Comparison of ENCODE assay signal across 31 cellular contexts in the genomic region with DNA sequence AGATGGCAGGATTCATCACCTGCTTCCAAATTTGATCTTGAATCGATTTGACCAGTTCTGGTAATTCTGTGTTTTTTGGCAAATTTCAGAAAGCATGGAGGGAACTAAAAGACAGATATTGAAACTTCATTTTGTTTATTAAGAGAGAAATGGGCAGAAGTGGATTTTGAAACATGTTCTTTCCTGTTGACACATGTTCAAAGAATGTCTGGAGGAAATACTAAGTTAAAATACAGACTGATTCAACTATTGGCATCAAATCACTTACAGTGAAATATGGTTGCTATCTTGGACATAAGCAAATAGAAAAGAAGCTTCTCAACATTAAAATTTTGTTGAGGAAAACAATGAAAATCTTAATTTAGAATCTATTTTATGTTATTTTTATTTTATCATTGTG. TPM values are rescaled to one million over a fixed set of nuclear protein-coding genes. Genes with fewer than 3 reads are reported as not detected.
DNase-seq lines count a peak whose midpoint lies in the region; ATAC-seq and TF ChIP-seq lines count a peak whose summit lies in the region.
"Had no signal": no experiment of that assay in that cellular context is flagged by ENCODE, and none has a peak within 500 bp of the region (broad histone marks: within the 10 kb centered on the region; RNA-seq: fewer than 3 reads in every experiment).

No MANE protein-coding gene starts in this region.

- H2AFZ ChIP-seq in mesenchymal stem cell (ENCODE audit: low read depth, low read length), result no peak overlapping the region
- H2AFZ ChIP-seq: GM23338 had no signal

- no peak overlapping the region for H3K4ac ChIP-seq in mesenchymal stem cell (ENCODE audit: low read depth in 1 of 2, low read length in 2 of 2)

- no peak overlapping the region for H3K18ac ChIP-seq in mesenchymal stem cell (ENCODE audit: low read depth in 1 of 2, low read length in 2 of 2)

- no peak overlapping the region for H2BK120ac ChIP-seq in mesenchymal stem cell (ENCODE audit: low read depth, low read length)

- H2BK15ac ChIP-seq in mesenchymal stem cell (ENCODE audit: low read depth, poor library complexity, severe bottlenecking), result no peak overlapping the region

- H3K9me3 Mint-ChIP-seq in WTC11, result peaks cover 9% of the 10 kb centered on the region
- H3K9me3 Mint-ChIP-seq: activated T-helper 17 cell treated with anti-CD3 and anti-CD28 coated beads, Interleukin-2, amount 50 U/mL, for 72 hours; GM23338; T-cell had no signal

- no peak overlapping the region for H4K91ac ChIP-seq in mesenchymal stem cell (ENCODE audit: low read length)

- 91% methylated on average over 1 of the region's 1 CpG for WGBS in mesenchymal stem cell

- H3K4me3 Mint-ChIP-seq in WTC11, result no peak overlapping the region
- H3K4me3 Mint-ChIP-seq: activated CD8-positive, alpha-beta memory T cell treated with anti-CD3 and anti-CD28 coated beads, Interleukin-2, amount 10 ng/mL, durations not matched to agents 7 days and 5 days; activated naive CD8-positive, alpha-beta T cell treated with anti-CD3 and anti-CD28 coated beads for 36 hours; activated T-helper 17 cell treated with anti-CD3 and anti-CD28 coated beads, Interleukin-2, amount 50 U/mL, for 72 hours; GM23338; stimulated activated naive B cell treated with anti-CD40 and anti-IgM and Interleukin-4, amounts not matched to agents 10 μg/mL and 1 μg/mL and 100 μg/mL, for 72 hours; T-cell had no signal

- H3K79me1 ChIP-seq in mesenchymal stem cell (replicated peaks; ENCODE audit: low read length, poor library complexity, severe bottlenecking), result no peaks in the 10 kb centered on the region

- H3K27me3 ChIP-seq in mesenchymal stem cell (ENCODE audit: control insufficient read depth in 1 of 2, insufficient read depth in 1 of 2, low read length in 2 of 2) (peaks cover 0 to 4% of the 10 kb centered on the region in 2 experiments), left lung (no peaks in the 10 kb centered on the region)
- H3K27me3 ChIP-seq: body of pancreas, colonic mucosa had no signal

- DNase-seq in EH (ENCODE audit: low read depth) (peak; percentile 69), M059J (ENCODE audit: low read depth) (peak; percentile 43), epithelial cell of esophagus (ENCODE audit: low read depth) (peak; percentile 69), mesenchymal stem cell (peak; percentile 21), left lung (no peak), WTC11 (ENCODE audit: low spot score) (no peak), GDM1 (lab: John Stamatoyannopoulos, UW) (no peak)
- DNase-seq: activated CD4-positive, alpha-beta T cell treated with anti-CD3 and anti-CD28 coated beads for 4 hours; activated CD8-positive, alpha-beta memory T cell treated with anti-CD3 and anti-CD28 coated beads, Interleukin-2, amount 10 ng/mL, durations not matched to agents 7 days and 5 days; activated naive CD8-positive, alpha-beta T cell treated with anti-CD3 and anti-CD28 coated beads for 36 hours; body of pancreas; CD4-positive, CD25-positive, alpha-beta regulatory T cell; colonic mucosa; DMS 273 treated with DMSO at 0.1 percent for 48 hours; GF-D8; KBM-7; MV-4-11; NCI-H187; NCI-H82; OCI-M1; SHP77 treated with DMSO at 0.1 percent for 48 hours; stimulated activated CD4-positive, alpha-beta T cell treated with anti-CD3 and anti-CD28 coated beads, Interleukin-1b, Interleukin-23, amount 100 ng/mL, for 48 hours; stimulated activated naive B cell treated with anti-CD40 and anti-IgM and Interleukin-4, amounts not matched to agents 10 μg/mL and 1 μg/mL and 100 μg/mL, for 72 hours; T-cell had no signal

- no peak overlapping the region for H2BK5ac ChIP-seq in mesenchymal stem cell (ENCODE audit: low read depth, low read length, poor library complexity, severe bottlenecking)

- H3K9me3 ChIP-seq in mesenchymal stem cell (ENCODE audit: control insufficient read depth, low read length), result no peaks in the 10 kb centered on the region
- no peaks in the 10 kb centered on the region for H3K9me3 ChIP-seq in left lung
- H3K9me3 ChIP-seq: body of pancreas, colonic mucosa had no signal

- no peak overlapping the region for H3K27ac Mint-ChIP-seq in WTC11
- H3K27ac Mint-ChIP-seq: activated CD8-positive, alpha-beta memory T cell treated with anti-CD3 and anti-CD28 coated beads, Interleukin-2, amount 10 ng/mL, durations not matched to agents 7 days and 5 days; activated naive CD8-positive, alpha-beta T cell treated with anti-CD3 and anti-CD28 coated beads for 36 hours; activated T-helper 17 cell treated with anti-CD3 and anti-CD28 coated beads, Interleukin-2, amount 50 U/mL, for 72 hours; CD4-positive, CD25-positive, alpha-beta regulatory T cell; GM23338; stimulated activated naive B cell treated with anti-CD40 and anti-IgM and Interleukin-4, amounts not matched to agents 10 μg/mL and 1 μg/mL and 100 μg/mL, for 72 hours; T-cell had no signal

- no peak overlapping the region for H3K14ac ChIP-seq in mesenchymal stem cell (ENCODE audit: low read length in 2 of 2)

- no peak overlapping the region for H3K4me2 ChIP-seq in mesenchymal stem cell (ENCODE audit: low read length, poor library complexity, severe bottlenecking)
- H3K4me2 ChIP-seq: GM23338 had no signal

- no peak overlapping the region for H2BK12ac ChIP-seq in mesenchymal stem cell (ENCODE audit: low read length in 2 of 2)

- POLR2A ChIA-PET in WTC11 (lab: Charles Lee), result no interaction called here

- no peak overlapping the region for H3K27ac ChIP-seq in mesenchymal stem cell (ENCODE audit: low read length, poor library complexity, severe bottlenecking)
- H3K27ac ChIP-seq in left lung, result no peak overlapping the region
- H3K27ac ChIP-seq: body of pancreas, colonic mucosa had no signal

- no peak for TF ChIP-seq CTCF in epithelial cell of esophagus (IDR thresholded peaks at IDR 0.05; ENCODE audit: insufficient read depth, low read depth, low read length, missing control alignments)
- no peak for TF ChIP-seq CTCF in left lung (IDR thresholded peaks at IDR 0.05)
- TF ChIP-seq CTCF in WTC11 (IDR thresholded peaks at IDR 0.05), result no peak

- H2AK5ac ChIP-seq in mesenchymal stem cell (ENCODE audit: low read length, severe bottlenecking), result no peak overlapping the region

- CTCF ChIA-PET in WTC11 (lab: Charles Lee), result no interaction called here

- peak overlapping the region; percentile 11 for H3K9ac ChIP-seq in mesenchymal stem cell (ENCODE audit: low read length)

- H3K4me1 Mint-ChIP-seq in WTC11, result no peaks in the 10 kb centered on the region
- H3K4me1 Mint-ChIP-seq: GM23338 had no signal

- H3K36me3 Mint-ChIP-seq in WTC11, result no peaks in the 10 kb centered on the region
- H3K36me3 Mint-ChIP-seq: CD4-positive, CD25-positive, alpha-beta regulatory T cell; stimulated activated naive B cell treated with anti-CD40 and anti-IgM and Interleukin-4, amounts not matched to agents 10 μg/mL and 1 μg/mL and 100 μg/mL, for 72 hours; T-cell had no signal

- intact Hi-C loops in left lung (cut with DNase I), result no loop called here

- no peak overlapping the region for H4K8ac ChIP-seq in mesenchymal stem cell (ENCODE audit: low read length)

- no peaks in the 10 kb centered on the region for H3K4me1 ChIP-seq in mesenchymal stem cell (ENCODE audit: control insufficient read depth, insufficient read depth, low read depth, low read length)
- no peaks in the 10 kb centered on the region for H3K4me1 ChIP-seq in left lung
- H3K4me1 ChIP-seq: body of pancreas, colonic mucosa had no signal

- H3K36me3 ChIP-seq in mesenchymal stem cell (ENCODE audit: control insufficient read depth in 1 of 2, insufficient read depth in 2 of 2, low read depth in 1 of 2, low read length in 2 of 2) (no peaks in the 10 kb centered on the region), left lung (no peaks in the 10 kb centered on the region)
- H3K36me3 ChIP-seq: colonic mucosa had no signal

- H3K23ac ChIP-seq in mesenchymal stem cell (ENCODE audit: low read length in 2 of 2), result no peak overlapping the region

- no peak overlapping the region for H3K4me3 ChIP-seq in epithelial cell of esophagus (ENCODE audit: low read length)
- H3K4me3 ChIP-seq in mesenchymal stem cell (ENCODE audit: insufficient read depth in 1 of 2, low read depth in 1 of 2, low read length in 2 of 2), result no peak overlapping the region
- H3K4me3 ChIP-seq in left lung, result no peak overlapping the region
- H3K4me3 ChIP-seq: body of pancreas, colonic mucosa, GM12878, GM23338 had no signal

- H3K27me3 Mint-ChIP-seq in WTC11 (ENCODE audit: low read depth), result peaks cover 4% of the 10 kb centered on the region; the same call in 1 of the 2 replicates
- H3K27me3 Mint-ChIP-seq: activated naive CD8-positive, alpha-beta T cell treated with anti-CD3 and anti-CD28 coated beads for 36 hours; activated T-helper 17 cell treated with anti-CD3 and anti-CD28 coated beads, Interleukin-2, amount 50 U/mL, for 72 hours; T-cell had no signal

- ATAC-seq in left lung (no peak), WTC11 (no peak), HG02763 (IDR thresholded peaks at IDR 0.05; ENCODE audit: unreplicated experiment) (no peak)
- ATAC-seq: activated CD8-positive, alpha-beta memory T cell treated with anti-CD3 and anti-CD28 coated beads, Interleukin-2, amount 10 ng/mL, durations not matched to agents 7 days and 5 days; activated T-helper 17 cell treated with anti-CD3 and anti-CD28 coated beads, Interleukin-2, amount 50 U/mL, for 72 hours; body of pancreas; GM12878; GM23338; sciatic nerve; stimulated activated naive B cell treated with anti-CD40 and anti-IgM and Interleukin-4, amounts not matched to agents 10 μg/mL and 1 μg/mL and 100 μg/mL, for 72 hours; T-cell had no signal

TF ChIP-seq in WTC11, 78 proteins besides CTCF, POLR2A, EP300 and RAD21 (continues in another document):
- TF ChIP-seq ZBTB43 (CRISPR knock-in tag; IDR thresholded peaks at IDR 0.05) (no peak), EMX1 (CRISPR knock-in tag; IDR thresholded peaks at IDR 0.05) (no peak), ZNF232 (CRISPR knock-in tag; IDR thresholded peaks at IDR 0.05) (no peak), JAZF1 (CRISPR knock-in tag; IDR thresholded peaks at IDR 0.05) (no peak), IRF2 (CRISPR knock-in tag; IDR thresholded peaks at IDR 0.05; ENCODE audit: borderline replicate concordance, low read depth) (no peak)

RNA-seq across cellular contexts. Expression of gene GZMK, which starts 19.3 kb away (rescaled TPM):
- total RNA-seq in M059J (2014; rRNA removed; shearing (Covaris generic)), result not detected in 2 replicates
- polyA plus RNA-seq in mesenchymal stem cell (2013, experiment 1 of 2), result 0.07 TPM
- polyA plus RNA-seq in mesenchymal stem cell (2013, experiment 2 of 2), result 0.04 TPM
- 1 to 10 TPM in 1 of 2 donors, under 1 TPM in 1; 0.61 to 2.5 TPM for total RNA-seq in left lung
- total RNA-seq in WTC11 (2021), result not detected in 3 replicates
- total RNA-seq: GM12878, GM23338, osteocyte had no signal
- polyA plus RNA-seq: GM23338 had no signal

RNA-seq across cellular contexts. Expression of gene ESM1, which starts 19.3 kb away (rescaled TPM):
- total RNA-seq in M059J (2014; rRNA removed; shearing (Covaris generic)), result 0.37 and 1.1 TPM in 2 replicates
- polyA plus RNA-seq in mesenchymal stem cell (2013, experiment 1 of 2), result 0.11 TPM
- 0.08 TPM for polyA plus RNA-seq in mesenchymal stem cell (2013, experiment 2 of 2)
- 1 to 10 TPM; 1.8 to 5.4 TPM for total RNA-seq in left lung
- not detected in 3 replicates for total RNA-seq in WTC11 (2021)
- total RNA-seq: activated naive CD8-positive, alpha-beta T cell treated with anti-CD3 and anti-CD28 coated beads for 36 hours; GM12878; lower leg skin had no signal
- polyA plus RNA-seq: GM12878, GM23338 had no signal

Comparison
In these comparisons a context has a peak if more than half of its experiments do, and no peak if none do; other contexts are left out.
1. DNase-seq: peak in EH (single experiment), M059J (single experiment), epithelial cell of esophagus (single experiment) and mesenchymal stem cell (single experiment); none in left lung (0 of 2), WTC11 (single experiment) and GDM1 (single experiment).